In the genomic region with DNA sequence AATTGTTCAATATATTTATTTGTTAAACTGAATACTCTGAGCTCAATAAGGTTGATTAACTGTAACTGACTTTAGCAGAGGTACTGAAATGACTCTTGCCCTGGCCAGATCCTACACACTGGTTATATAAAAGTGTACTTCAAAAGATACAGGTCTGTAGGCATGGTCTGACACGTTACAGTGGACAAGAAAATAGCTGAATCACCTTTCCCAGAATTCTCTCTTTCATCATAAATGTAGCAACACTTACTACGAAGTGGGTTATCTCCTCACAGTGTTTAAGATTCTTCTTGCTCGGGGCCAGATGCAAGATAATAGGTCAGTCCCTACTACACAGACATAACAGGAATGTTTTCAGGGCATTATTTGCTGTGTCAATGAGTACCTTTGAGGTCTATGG, we compare ENCODE assay signal across 1 cellular context.
TF ChIP-seq lines count a peak whose summit lies in the region.

No MANE protein-coding gene starts in this region.

TF ChIP-seq in HepG2, 621 proteins besides CTCF, POLR2A, EP300 and RAD21 (continued from another document):
- TF ChIP-seq, protein P1, sequence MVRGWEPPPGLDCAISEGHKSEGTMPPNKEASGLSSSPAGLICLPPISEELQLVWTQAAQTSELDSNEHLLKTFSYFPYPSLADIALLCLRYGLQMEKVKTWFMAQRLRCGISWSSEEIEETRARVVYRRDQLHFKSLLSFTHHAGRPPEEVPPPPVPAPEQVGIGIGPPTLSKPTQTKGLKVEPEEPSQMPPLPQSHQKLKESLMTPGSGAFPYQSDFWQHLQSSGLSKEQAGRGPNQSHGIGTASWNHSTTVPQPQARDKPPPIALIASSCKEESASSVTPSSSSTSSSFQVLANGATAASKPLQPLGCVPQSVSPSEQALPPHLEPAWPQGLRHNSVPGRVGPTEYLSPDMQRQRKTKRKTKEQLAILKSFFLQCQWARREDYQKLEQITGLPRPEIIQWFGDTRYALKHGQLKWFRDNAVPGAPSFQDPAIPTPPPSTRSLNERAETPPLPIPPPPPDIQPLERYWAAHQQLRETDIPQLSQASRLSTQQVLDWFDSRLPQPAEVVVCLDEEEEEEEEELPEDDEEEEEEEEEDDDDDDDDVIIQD (CRISPR knock-in tag; IDR thresholded peaks at IDR 0.05; ENCODE audit: low read depth): peak; percentile 98
- TF ChIP-seq, protein P2, sequence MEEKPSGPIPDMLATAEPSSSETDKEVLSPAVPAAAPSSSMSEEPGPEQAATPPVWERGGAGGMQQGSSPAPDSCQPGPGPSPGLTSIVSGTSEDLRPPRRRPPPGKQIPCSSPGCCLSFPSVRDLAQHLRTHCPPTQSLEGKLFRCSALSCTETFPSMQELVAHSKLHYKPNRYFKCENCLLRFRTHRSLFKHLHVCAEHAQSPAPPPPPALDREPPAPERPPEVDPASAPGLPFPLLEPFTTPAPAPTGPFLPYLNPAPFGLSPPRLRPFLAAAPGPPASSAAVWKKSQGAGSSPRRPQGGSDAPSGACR (CRISPR knock-in tag; IDR thresholded peaks at IDR 0.05): no peak
- TF ChIP-seq BCL6 (CRISPR knock-in tag; IDR thresholded peaks at IDR 0.05) (peak; percentile 71; the same call in 1 of the 2 replicates), NCOA2 (CRISPR knock-in tag; IDR thresholded peaks at IDR 0.05) (peak; percentile 80), DMAP1 (CRISPR knock-in tag; IDR thresholded peaks at IDR 0.05) (0 out of 2 replicates have a peak, but pooled peaks have one; percentile 36), PHB2 (IDR thresholded peaks at IDR 0.05; ENCODE audit: partially characterized antibody) (no peak), KAT2B (IDR thresholded peaks at IDR 0.05; ENCODE audit: borderline replicate concordance, low read depth, low read length) (no peak), SPEN (CRISPR knock-in tag; IDR thresholded peaks at IDR 0.05; ENCODE audit: low read depth) (no peak), TEAD3 (CRISPR knock-in tag; optimal IDR thresholded peaks at IDR 0.05; ENCODE audit: borderline replicate concordance) (peak; percentile 21), ZMYM4 (CRISPR knock-in tag; IDR thresholded peaks at IDR 0.05) (peak; percentile 56; the same call in 1 of the 2 replicates), ZSCAN22 (CRISPR knock-in tag; IDR thresholded peaks at IDR 0.05) (no peak), RXRB (CRISPR knock-in tag; IDR thresholded peaks at IDR 0.05; ENCODE audit: borderline replicate concordance) (peak; percentile 46), CREM (IDR thresholded peaks at IDR 0.05) (peak; percentile 52; the same call in 1 of the 2 replicates), CREM (CRISPR knock-in tag; IDR thresholded peaks at IDR 0.05) (no peak), ZNF343 (CRISPR knock-in tag; IDR thresholded peaks at IDR 0.05) (no peak), ZNF160 (CRISPR knock-in tag; IDR thresholded peaks at IDR 0.05) (no peak), MAFG (CRISPR knock-in tag; IDR thresholded peaks at IDR 0.05) (peak; percentile 57), SAP130 (CRISPR knock-in tag; IDR thresholded peaks at IDR 0.05; ENCODE audit: low read depth) (peak; percentile 53), TCF7 (IDR thresholded peaks at IDR 0.05; ENCODE audit: low read depth) (peak; percentile 51; the same call in 1 of the 2 replicates), ETV5 (CRISPR knock-in tag; IDR thresholded peaks at IDR 0.05; ENCODE audit: borderline replicate concordance) (peak; percentile 56; the same call in 1 of the 2 replicates), ZNF331 (CRISPR knock-in tag; IDR thresholded peaks at IDR 0.05) (peak; percentile 67; the same call in 1 of the 2 replicates), ZNF776 (CRISPR knock-in tag; IDR thresholded peaks at IDR 0.05) (no peak), ZNF432 (CRISPR knock-in tag; IDR thresholded peaks at IDR 0.05; ENCODE audit: borderline replicate concordance) (no peak), ZNF143 (CRISPR knock-in tag; IDR thresholded peaks at IDR 0.05) (peak; percentile 81)
- TF ChIP-seq, protein P3, sequence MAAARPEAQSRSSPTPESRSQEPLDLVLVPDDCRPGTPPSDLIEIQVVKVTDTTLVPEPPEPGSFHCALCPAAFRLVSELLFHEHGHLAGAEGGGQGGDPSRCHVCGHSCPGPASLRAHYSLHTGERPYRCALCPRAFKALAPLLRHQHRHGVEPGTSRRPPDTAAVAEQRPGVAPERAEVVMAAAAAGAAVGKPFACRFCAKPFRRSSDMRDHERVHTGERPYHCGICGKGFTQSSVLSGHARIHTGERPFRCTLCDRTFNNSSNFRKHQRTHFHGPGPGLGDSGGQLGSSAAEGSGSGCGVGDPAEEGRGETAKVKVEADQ (CRISPR knock-in tag; IDR thresholded peaks at IDR 0.05; ENCODE audit: borderline replicate concordance): no peak
- TF ChIP-seq, protein P4, sequence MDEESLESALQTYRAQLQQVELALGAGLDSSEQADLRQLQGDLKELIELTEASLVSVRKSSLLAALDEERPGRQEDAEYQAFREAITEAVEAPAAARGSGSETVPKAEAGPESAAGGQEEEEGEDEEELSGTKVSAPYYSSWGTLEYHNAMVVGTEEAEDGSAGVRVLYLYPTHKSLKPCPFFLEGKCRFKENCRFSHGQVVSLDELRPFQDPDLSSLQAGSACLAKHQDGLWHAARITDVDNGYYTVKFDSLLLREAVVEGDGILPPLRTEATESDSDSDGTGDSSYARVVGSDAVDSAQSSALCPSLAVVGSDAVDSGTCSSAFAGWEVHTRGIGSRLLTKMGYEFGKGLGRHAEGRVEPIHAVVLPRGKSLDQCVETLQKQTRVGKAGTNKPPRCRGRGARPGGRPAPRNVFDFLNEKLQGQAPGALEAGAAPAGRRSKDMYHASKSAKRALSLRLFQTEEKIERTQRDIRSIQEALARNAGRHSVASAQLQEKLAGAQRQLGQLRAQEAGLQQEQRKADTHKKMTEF (CRISPR knock-in tag; IDR thresholded peaks at IDR 0.05): peak; percentile 75
- TF ChIP-seq, protein P5, sequence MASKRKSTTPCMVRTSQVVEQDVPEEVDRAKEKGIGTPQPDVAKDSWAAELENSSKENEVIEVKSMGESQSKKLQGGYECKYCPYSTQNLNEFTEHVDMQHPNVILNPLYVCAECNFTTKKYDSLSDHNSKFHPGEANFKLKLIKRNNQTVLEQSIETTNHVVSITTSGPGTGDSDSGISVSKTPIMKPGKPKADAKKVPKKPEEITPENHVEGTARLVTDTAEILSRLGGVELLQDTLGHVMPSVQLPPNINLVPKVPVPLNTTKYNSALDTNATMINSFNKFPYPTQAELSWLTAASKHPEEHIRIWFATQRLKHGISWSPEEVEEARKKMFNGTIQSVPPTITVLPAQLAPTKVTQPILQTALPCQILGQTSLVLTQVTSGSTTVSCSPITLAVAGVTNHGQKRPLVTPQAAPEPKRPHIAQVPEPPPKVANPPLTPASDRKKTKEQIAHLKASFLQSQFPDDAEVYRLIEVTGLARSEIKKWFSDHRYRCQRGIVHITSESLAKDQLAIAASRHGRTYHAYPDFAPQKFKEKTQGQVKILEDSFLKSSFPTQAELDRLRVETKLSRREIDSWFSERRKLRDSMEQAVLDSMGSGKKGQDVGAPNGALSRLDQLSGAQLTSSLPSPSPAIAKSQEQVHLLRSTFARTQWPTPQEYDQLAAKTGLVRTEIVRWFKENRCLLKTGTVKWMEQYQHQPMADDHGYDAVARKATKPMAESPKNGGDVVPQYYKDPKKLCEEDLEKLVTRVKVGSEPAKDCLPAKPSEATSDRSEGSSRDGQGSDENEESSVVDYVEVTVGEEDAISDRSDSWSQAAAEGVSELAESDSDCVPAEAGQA (IDR thresholded peaks at IDR 0.05; ENCODE audit: low read depth): no peak
- TF ChIP-seq, protein P5 (CRISPR knock-in tag; IDR thresholded peaks at IDR 0.05; ENCODE audit: borderline replicate concordance): no peak
- TF ChIP-seq, protein P6, sequence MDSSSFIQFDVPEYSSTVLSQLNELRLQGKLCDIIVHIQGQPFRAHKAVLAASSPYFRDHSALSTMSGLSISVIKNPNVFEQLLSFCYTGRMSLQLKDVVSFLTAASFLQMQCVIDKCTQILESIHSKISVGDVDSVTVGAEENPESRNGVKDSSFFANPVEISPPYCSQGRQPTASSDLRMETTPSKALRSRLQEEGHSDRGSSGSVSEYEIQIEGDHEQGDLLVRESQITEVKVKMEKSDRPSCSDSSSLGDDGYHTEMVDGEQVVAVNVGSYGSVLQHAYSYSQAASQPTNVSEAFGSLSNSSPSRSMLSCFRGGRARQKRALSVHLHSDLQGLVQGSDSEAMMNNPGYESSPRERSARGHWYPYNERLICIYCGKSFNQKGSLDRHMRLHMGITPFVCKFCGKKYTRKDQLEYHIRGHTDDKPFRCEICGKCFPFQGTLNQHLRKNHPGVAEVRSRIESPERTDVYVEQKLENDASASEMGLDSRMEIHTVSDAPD (CRISPR knock-in tag; IDR thresholded peaks at IDR 0.05): no peak
- TF ChIP-seq, protein P7, sequence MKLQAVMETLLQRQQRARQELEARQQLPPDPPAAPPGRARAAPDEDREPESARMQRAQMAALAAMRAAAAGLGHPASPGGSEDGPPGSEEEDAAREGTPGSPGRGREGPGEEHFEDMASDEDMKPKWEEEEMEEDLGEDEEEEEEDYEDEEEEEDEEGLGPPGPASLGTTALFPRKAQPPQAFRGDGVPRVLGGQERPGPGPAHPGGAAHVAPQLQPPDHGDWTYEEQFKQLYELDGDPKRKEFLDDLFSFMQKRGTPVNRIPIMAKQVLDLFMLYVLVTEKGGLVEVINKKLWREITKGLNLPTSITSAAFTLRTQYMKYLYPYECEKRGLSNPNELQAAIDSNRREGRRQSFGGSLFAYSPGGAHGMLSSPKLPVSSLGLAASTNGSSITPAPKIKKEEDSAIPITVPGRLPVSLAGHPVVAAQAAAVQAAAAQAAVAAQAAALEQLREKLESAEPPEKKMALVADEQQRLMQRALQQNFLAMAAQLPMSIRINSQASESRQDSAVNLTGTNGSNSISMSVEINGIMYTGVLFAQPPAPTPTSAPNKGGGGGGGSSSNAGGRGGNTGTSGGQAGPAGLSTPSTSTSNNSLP (IDR thresholded peaks at IDR 0.05; ENCODE audit: low read depth, low read length): no peak
